Comparison of ENCODE assay signal across 8 cellular contexts in the genomic region with DNA sequence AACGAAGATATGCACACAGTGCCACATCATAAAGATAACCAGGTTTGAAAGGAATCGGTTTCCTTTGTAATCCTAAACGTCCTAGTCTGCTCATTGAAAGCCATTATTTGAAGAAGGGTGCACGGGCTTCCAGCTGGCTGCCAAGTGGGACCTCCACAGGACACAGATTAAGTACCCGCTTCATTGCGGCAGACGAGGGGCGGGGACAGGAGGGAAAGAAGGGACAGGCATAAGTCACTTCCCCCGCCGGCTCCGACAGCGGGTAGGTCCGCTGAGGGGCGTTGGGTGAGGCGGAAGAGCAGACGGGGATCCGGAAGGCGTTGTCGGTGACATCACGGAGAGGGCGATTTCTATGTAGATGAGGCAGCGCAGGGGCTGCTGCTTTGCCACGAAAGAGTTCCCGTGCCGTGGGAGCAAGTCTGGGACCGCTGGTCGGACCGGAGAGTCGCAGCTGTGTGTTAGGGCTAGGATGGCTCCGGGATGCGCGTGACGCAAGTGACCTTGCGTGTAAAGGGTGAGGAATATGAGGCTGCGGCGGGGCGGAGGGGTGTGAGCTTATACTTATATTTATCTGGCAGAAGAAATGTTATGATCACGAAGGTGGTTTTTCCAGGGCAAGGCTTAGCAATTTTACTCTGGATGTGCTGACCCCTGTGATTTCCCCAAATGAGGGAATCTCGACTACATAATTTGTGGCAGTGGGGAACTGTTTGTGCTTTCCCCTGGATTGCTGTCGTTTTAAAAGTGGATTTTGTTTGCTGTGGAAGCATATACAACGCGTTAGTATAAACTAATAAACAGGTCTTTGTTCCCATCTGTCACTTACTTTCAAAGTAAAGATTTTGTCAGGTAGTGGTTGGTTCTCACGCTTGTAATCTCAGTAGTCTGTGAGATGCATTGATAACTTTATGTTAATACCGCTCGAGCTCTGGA.
DNase-seq lines count a peak whose midpoint lies in the region; ATAC-seq and TF ChIP-seq lines count a peak whose summit lies in the region.
"Not testable (repeated sequence)": the region's sequence is repeated elsewhere in the genome, so short reads cannot be mapped to it uniquely, and the experiment has no call there.

No MANE protein-coding gene starts in this region.

- not testable (repeated sequence) for H3K9me3 ChIP-seq in WERI-Rb-1 (ENCODE audit: severe bottlenecking); body of pancreas; transverse colon

- H3K27ac ChIP-seq in WERI-Rb-1 (peak overlapping the region; percentile 76), body of pancreas (peak overlapping the region in 3 of 4 donors; percentile 41 to 58 (median 52)), transverse colon (peak overlapping the region; percentile 76 to 82 (median 78))

- TF ChIP-seq CTCF in WERI-Rb-1 (IDR thresholded peaks at IDR 0.05; ENCODE audit: low read depth, low read length); body of pancreas (IDR thresholded peaks at IDR 0.05); transverse colon (IDR thresholded peaks at IDR 0.05): not testable (repeated sequence)

- 1 to 4% methylated on average over 41 to 45 of the region's 45 CpGs for WGBS in body of pancreas, 2 donors
- 1 to 9% methylated on average over 7 to 45 of the region's 45 CpGs for WGBS in transverse colon (ENCODE audit: low coverage in 1 of 2), 2 donors

- H3K4me3 ChIP-seq in WERI-Rb-1 (ENCODE audit: low read depth, low read length) = peak overlapping the region; percentile 69
- peak overlapping the region; percentile 6 to 19 for H3K4me3 ChIP-seq in body of pancreas
- peak overlapping the region; percentile 62 for H3K4me3 ChIP-seq in iPS-11a (ENCODE audit: low read depth, low read length)
- peak overlapping the region; percentile 31 to 63 (median 46) for H3K4me3 ChIP-seq in transverse colon

- not testable (repeated sequence) for H3K27me3 ChIP-seq in WERI-Rb-1 (ENCODE audit: insufficient read depth, low read depth, severe bottlenecking); body of pancreas; transverse colon

- TF ChIP-seq POLR2A in GM18505 (IDR thresholded peaks at IDR 0.05; ENCODE audit: borderline replicate concordance, extremely low read depth, insufficient read depth, insufficient read length) (peak; percentile 91), body of pancreas (IDR thresholded peaks at IDR 0.05) (peak; percentile 26 to 77 (median 77)), transverse colon (IDR thresholded peaks at IDR 0.05) (peak; percentile 88)

- in situ Hi-C loops in transverse colon (cut with MboI; ENCODE audit: low pct_ligation_motif_present in 1 of 4, low pct_unique_long_range_greater_than_20kb in 1 of 4, low sequenced_read_pairs in 3 of 4) = not testable (repeated sequence)

- not testable (repeated sequence) for H3K36me3 ChIP-seq in WERI-Rb-1; body of pancreas (replicated peaks in 1 of 2; ENCODE audit: insufficient read depth in 1 of 2, low read depth in 2 of 2); transverse colon

- TF ChIP-seq EP300 in transverse colon (IDR thresholded peaks at IDR 0.05; ENCODE audit: low read depth) = not testable (repeated sequence)

- intact Hi-C loops in body of pancreas (cut with DNase I); transverse colon (cut with DNase I; ENCODE audit: low total_unique reads): not testable (repeated sequence)

- ATAC-seq in GM18505 (IDR thresholded peaks at IDR 0.05; ENCODE audit: unreplicated experiment) (peak; percentile 90), HG02798 (IDR thresholded peaks at IDR 0.05; ENCODE audit: poor library complexity, unreplicated experiment) (peak; percentile 96), body of pancreas (peak; percentile 95)

- H3K4me1 ChIP-seq in body of pancreas = not testable (repeated sequence)
- peaks cover 0 to 12% (median 1%) of the 10 kb centered on the region in 4 donors for H3K4me1 ChIP-seq in transverse colon

- DNase-seq in NCI-H2081 (lab: John Stamatoyannopoulos, UW) = peak; percentile 86 to 92
- DNase-seq in WERI-Rb-1 = peak; percentile 100
- DNase-seq in body of pancreas = peak; percentile 69 to 85 (median 76)
- peak; percentile 46 for DNase-seq in putamen (ENCODE audit: low spot score)
- DNase-seq in transverse colon = peak; percentile 90

Comparison
In these comparisons a context has a peak if more than half of its experiments do, and no peak if none do; other contexts are left out.
1. Peak in every context shown above with its lines: DNase-seq, ATAC-seq, H3K4me3 ChIP-seq and H3K27ac ChIP-seq.
2. DNase-seq: peak in every context shown above with its lines; median percentile 100 in WERI-Rb-1; 90 in transverse colon; 89 in NCI-H2081; 76 in body of pancreas; 46 in putamen.
3. H3K4me3 ChIP-seq: peak in every context shown above with its lines; median percentile 69 in WERI-Rb-1; 62 in iPS-11a; 46 in transverse colon; 12 in body of pancreas.